22 cellular contexts compared by ENCODE assay signal in genomic region chr6:132624175-132624574, GRCh38. TPM values are rescaled to one million over a fixed set of nuclear protein-coding genes. Genes with fewer than 3 reads are reported as not detected.
"Had no signal": no experiment of that assay in that cellular context is flagged by ENCODE, and none has a peak within 500 bp of the region (broad histone marks: within the 10 kb centered on the region; RNA-seq: fewer than 3 reads in every experiment).

TAAR2 (minus strand) TSS chr6:132624275; CDS start chr6:132624275, 0 bp downstream.

- ATAC-seq: HepG2, Panc1, SK-N-SH treated with all-trans-retinoic acid at 6 μM for 48 hours had no signal

- H3K4me3 ChIP-seq: MG63, SJCRH30 had no signal

- H3K36me3 ChIP-seq: MG63, SJCRH30 had no signal

- DNase-seq: IMR-90, Karpas-422, KG1, MG63, NCI-H1092 treated with DMSO at 0.1 percent for 48 hours, NCI-H1436, NCI-H187, NCI-H2029, NCI-H2081 treated with DMSO at 0.1 percent for 48 hours, NCI-H2171 treated with DMSO at 0.1 percent for 48 hours, NCI-H345, NCI-H446 treated with DMSO at 0.1 percent for 48 hours, NCI-H510A treated with DMSO at 0.1 percent for 48 hours, NCI-H526, SHP77, SJCRH30, T-helper 1 cell had no signal

- H3K9me3 ChIP-seq: SJCRH30 had no signal

- H3K4me1 ChIP-seq: SJCRH30 had no signal

- H3K27ac ChIP-seq: RWPE1, SJCRH30 had no signal

- H3K27me3 ChIP-seq: SJCRH30 had no signal

RNA-seq across cellular contexts. Expression of gene TAAR2, which starts in this region (rescaled TPM):
- total RNA-seq: HepG2, HT1080, IMR-90, SJCRH30 had no signal
